In the genomic region with DNA sequence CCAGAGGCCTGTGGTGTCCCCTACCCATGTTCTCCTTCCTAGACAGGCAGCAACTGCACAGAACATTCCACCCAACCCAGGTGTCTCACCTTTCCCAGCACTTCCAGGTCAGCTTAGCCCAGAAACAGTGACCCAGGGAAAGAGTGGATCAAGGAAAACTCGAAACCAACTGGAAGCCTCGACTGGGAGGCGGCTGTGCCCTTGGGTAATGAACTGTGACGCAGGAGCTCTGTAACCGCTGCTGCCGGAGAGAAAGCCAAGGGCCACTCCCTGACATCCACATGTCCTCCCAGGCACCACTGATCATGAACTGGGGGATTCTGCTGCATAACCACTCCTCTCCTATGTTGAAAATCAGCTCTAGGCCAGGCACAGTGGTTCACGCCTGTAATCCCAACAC, we compare ENCODE assay signal across 33 cellular contexts.
"Had no signal": no experiment of that assay in that cellular context is flagged by ENCODE, and none has a peak within 500 bp of the region (broad histone marks: within the 10 kb centered on the region; RNA-seq: fewer than 3 reads in every experiment).

No MANE protein-coding gene starts in this region.

- H3K4me3 ChIP-seq: ascending aorta, cardiac muscle cell, MG63, SJSA1 had no signal

- DNase-seq: activated CD4-positive, alpha-beta T cell treated with anti-CD3 and anti-CD28 coated beads, Interleukin-2, amount 10 ng/mL, durations not matched to agents 24 days and 14 days; activated CD4-positive, alpha-beta T cell treated with anti-CD3 and anti-CD28 coated beads, Interleukin-2, amount 50 U/mL, for 4 hours; activated CD8-positive, alpha-beta T cell treated with anti-CD3 and anti-CD28 coated beads for 36 hours; activated effector memory CD4-positive, alpha-beta T cell treated with anti-CD3 and anti-CD28 coated beads, Interleukin-2, amount 50 U/mL, for 16 hours; activated naive CD4-positive, alpha-beta T cell treated with Interleukin-2 at 50 U/mL for 16 hours; activated naive CD8-positive, alpha-beta T cell treated with anti-CD3 and anti-CD28 coated beads, Interleukin-2, amount 10 ng/mL, durations not matched to agents 7 days and 5 days; activated T-cell treated with anti-CD3 and anti-CD28 coated beads, Interleukin-2, amount 50 U/mL, for 1 hour; activated T-cell treated with anti-CD3 and anti-CD28 coated beads, Interleukin-2, amount 50 U/mL, for 72 hours; amygdala; Kasumi-1; MG63; NCI-H1048; NCI-H1105 treated with DMSO at 0.1 percent for 48 hours; NCI-H1436; NCI-H1694; NCI-H1930; NCI-H2081 treated with DMSO at 0.1 percent for 48 hours; NCI-H226; NCI-H446 treated with DMSO at 0.1 percent for 48 hours; NCI-H524; NCI-H69; NCI-H82; SHP77; SK-N-SH had no signal

- H3K27me3 Mint-ChIP-seq: activated CD4-positive, alpha-beta T cell treated with anti-CD3 and anti-CD28 coated beads, Interleukin-2, amount 10 ng/mL, durations not matched to agents 24 days and 14 days; activated CD8-positive, alpha-beta T cell treated with anti-CD3 and anti-CD28 coated beads for 36 hours; activated naive CD4-positive, alpha-beta T cell treated with anti-CD3 and anti-CD28 coated beads, Interleukin-2, amount 50 U/mL, for 24 hours; activated naive CD8-positive, alpha-beta T cell treated with anti-CD3 and anti-CD28 coated beads, Interleukin-2, amount 10 ng/mL, durations not matched to agents 7 days and 5 days; activated T-helper 17 cell treated with anti-CD3 and anti-CD28 coated beads, Interleukin-2, amount 50 U/mL, for 72 hours had no signal

- H3K4me1 Mint-ChIP-seq: activated CD4-positive, alpha-beta T cell treated with anti-CD3 and anti-CD28 coated beads, Interleukin-2, amount 10 ng/mL, durations not matched to agents 24 days and 14 days; activated naive CD4-positive, alpha-beta T cell treated with anti-CD3 and anti-CD28 coated beads, Interleukin-2, amount 50 U/mL, for 24 hours; activated naive CD8-positive, alpha-beta T cell treated with anti-CD3 and anti-CD28 coated beads, Interleukin-2, amount 10 ng/mL, durations not matched to agents 7 days and 5 days had no signal

- H3K27ac Mint-ChIP-seq: activated CD4-positive, alpha-beta T cell treated with anti-CD3 and anti-CD28 coated beads, Interleukin-2, amount 10 ng/mL, durations not matched to agents 24 days and 14 days; activated CD8-positive, alpha-beta T cell treated with anti-CD3 and anti-CD28 coated beads for 36 hours; activated naive CD4-positive, alpha-beta T cell treated with anti-CD3 and anti-CD28 coated beads, Interleukin-2, amount 50 U/mL, for 24 hours; activated naive CD8-positive, alpha-beta T cell treated with anti-CD3 and anti-CD28 coated beads, Interleukin-2, amount 10 ng/mL, durations not matched to agents 7 days and 5 days; activated T-cell treated with anti-CD3 and anti-CD28 coated beads, Interleukin-2, amount 50 U/mL, for 72 hours; activated T-helper 17 cell treated with anti-CD3 and anti-CD28 coated beads, Interleukin-2, amount 50 U/mL, for 72 hours; T-helper 1 cell treated with Interleukin-12 subunit alpha and Interleukin-12 subunit beta and Interleukin-4 antibody, amounts not matched to agents 30 μg/mL and 1 μg/mL, for 36 hours; T-helper 2 cell treated with Interferon-gamma antibody and Interleukin-4, amounts not matched to agents 5 μg/mL and 100 μg/mL, for 36 hours had no signal

- H3K27ac ChIP-seq: ascending aorta, cardiac muscle cell, SJSA1 had no signal

- H3K9me3 Mint-ChIP-seq: activated CD4-positive, alpha-beta T cell treated with anti-CD3 and anti-CD28 coated beads, Interleukin-2, amount 10 ng/mL, durations not matched to agents 24 days and 14 days; activated CD8-positive, alpha-beta T cell treated with anti-CD3 and anti-CD28 coated beads for 36 hours; activated naive CD4-positive, alpha-beta T cell treated with anti-CD3 and anti-CD28 coated beads, Interleukin-2, amount 50 U/mL, for 24 hours; activated naive CD8-positive, alpha-beta T cell treated with anti-CD3 and anti-CD28 coated beads, Interleukin-2, amount 10 ng/mL, durations not matched to agents 7 days and 5 days; activated T-cell treated with anti-CD3 and anti-CD28 coated beads, Interleukin-2, amount 50 U/mL, for 72 hours; activated T-helper 17 cell treated with anti-CD3 and anti-CD28 coated beads, Interleukin-2, amount 50 U/mL, for 72 hours; T-helper 1 cell treated with Interleukin-12 subunit alpha and Interleukin-12 subunit beta and Interleukin-4 antibody, amounts not matched to agents 30 μg/mL and 1 μg/mL, for 36 hours; T-helper 2 cell treated with Interferon-gamma antibody and Interleukin-4, amounts not matched to agents 5 μg/mL and 100 μg/mL, for 36 hours had no signal

- H3K4me1 ChIP-seq: ascending aorta, SJSA1 had no signal

- ATAC-seq: activated CD8-positive, alpha-beta T cell treated with anti-CD3 and anti-CD28 coated beads for 36 hours; activated T-cell treated with anti-CD3 and anti-CD28 coated beads, Interleukin-2, amount 50 U/mL, for 72 hours; activated T-helper 17 cell treated with anti-CD3 and anti-CD28 coated beads, Interleukin-2, amount 50 U/mL, for 72 hours; Panc1 had no signal

- H3K27me3 ChIP-seq: ascending aorta, cardiac muscle cell, MG63, SJSA1 had no signal

- FAIRE-seq: TTC549 had no signal

- H3K4me2 ChIP-seq: SK-N-SH had no signal

- H3K36me3 ChIP-seq: MG63 had no signal

- H3K9me3 ChIP-seq: ascending aorta, MG63, SJSA1, SK-N-SH had no signal

- H3K9ac ChIP-seq: SK-N-SH had no signal

- H3K4me3 Mint-ChIP-seq: activated CD4-positive, alpha-beta T cell treated with anti-CD3 and anti-CD28 coated beads, Interleukin-2, amount 10 ng/mL, durations not matched to agents 24 days and 14 days; activated CD8-positive, alpha-beta T cell treated with anti-CD3 and anti-CD28 coated beads for 36 hours; activated naive CD4-positive, alpha-beta T cell treated with anti-CD3 and anti-CD28 coated beads, Interleukin-2, amount 50 U/mL, for 24 hours; activated naive CD8-positive, alpha-beta T cell treated with anti-CD3 and anti-CD28 coated beads, Interleukin-2, amount 10 ng/mL, durations not matched to agents 7 days and 5 days; activated T-cell treated with anti-CD3 and anti-CD28 coated beads, Interleukin-2, amount 50 U/mL, for 72 hours; activated T-helper 17 cell treated with anti-CD3 and anti-CD28 coated beads, Interleukin-2, amount 50 U/mL, for 72 hours; T-helper 1 cell treated with Interleukin-12 subunit alpha and Interleukin-12 subunit beta and Interleukin-4 antibody, amounts not matched to agents 30 μg/mL and 1 μg/mL, for 36 hours; T-helper 2 cell treated with Interferon-gamma antibody and Interleukin-4, amounts not matched to agents 5 μg/mL and 100 μg/mL, for 36 hours had no signal
